Comparison of ENCODE assay signal across 27 cellular contexts in genomic region chr1:40921522-40921921, GRCh38.
"Had no signal": no experiment of that assay in that cellular context is flagged by ENCODE, and none has a peak within 500 bp of the region (broad histone marks: within the 10 kb centered on the region; RNA-seq: fewer than 3 reads in every experiment).

No MANE protein-coding gene starts in this region.

- H3K27ac ChIP-seq: cardiac muscle cell, esophagus muscularis mucosa, foreskin keratinocyte, gastrocnemius medialis, heart right ventricle had no signal

- H3K4me1 ChIP-seq: esophagus muscularis mucosa, foreskin keratinocyte, gastrocnemius medialis had no signal

- H3K36me3 ChIP-seq: cardiac muscle cell, esophagus muscularis mucosa, gastrocnemius medialis, heart right ventricle had no signal

- DNase-seq: activated CD4-positive, alpha-beta memory T cell treated with anti-CD3 and anti-CD28 coated beads for 36 hours; activated CD4-positive, alpha-beta T cell treated with anti-CD3 and anti-CD28 coated beads for 36 hours; activated CD4-positive, alpha-beta T cell treated with anti-CD3 and anti-CD28 coated beads, Interleukin-2, amount 10 ng/mL, durations not matched to agents 24 days and 14 days; activated CD4-positive, CD25-positive, alpha-beta regulatory T cell; activated CD4-positive, CD25-positive, alpha-beta regulatory T cell treated with anti-CD3 and anti-CD28 coated beads, Interleukin-2, amount 50 U/mL, for 72 hours; activated CD8-positive, alpha-beta memory T cell treated with anti-CD3 and anti-CD28 coated beads, Interleukin-2, amount 10 ng/mL, durations not matched to agents 7 days and 5 days; activated CD8-positive, alpha-beta memory T cell treated with anti-CD3 and anti-CD28 coated beads, Interleukin-2, amount 50 U/mL, for 4 hours; activated CD8-positive, alpha-beta T cell treated with anti-CD3 and anti-CD28 coated beads, Interleukin-2, amount 10 ng/mL, durations not matched to agents 7 days and 5 days; activated gamma-delta T cell treated with Interleukin-2 at 50 U/mL for 16 hours; activated naive CD4-positive, alpha-beta T cell treated with anti-CD3 and anti-CD28 coated beads, Interleukin-2, amount 50 U/mL, for 16 hours; activated naive CD4-positive, alpha-beta T cell treated with Interleukin-2 at 50 U/mL for 16 hours; activated T-cell treated with anti-CD3 and anti-CD28 coated beads, Interleukin-2, amount 50 U/mL, for 1 hour; activated T-cell treated with anti-CD3 and anti-CD28 coated beads, Interleukin-2, amount 50 U/mL, for 48 hours; amniotic stem cell; anterior cingulate cortex; cortex of kidney; dermis blood vessel endothelial cell; effector CD4-positive, alpha-beta T cell; effector memory CD8-positive, alpha-beta T cell; erythroblast; foreskin keratinocyte; gastrocnemius medialis; glutamatergic neuron; heart right ventricle; T-helper 2 cell had no signal

- H3K27me3 ChIP-seq: cardiac muscle cell, esophagus muscularis mucosa, foreskin keratinocyte, gastrocnemius medialis, heart right ventricle had no signal

- H3K9me3 ChIP-seq: esophagus muscularis mucosa, gastrocnemius medialis, heart right ventricle had no signal

- H3K4me3 ChIP-seq: cardiac muscle cell, esophagus muscularis mucosa, gastrocnemius medialis, heart right ventricle had no signal

- ATAC-seq: activated CD4-positive, alpha-beta T cell treated with anti-CD3 and anti-CD28 coated beads for 36 hours; activated CD8-positive, alpha-beta memory T cell treated with anti-CD3 and anti-CD28 coated beads, Interleukin-2, amount 10 ng/mL, durations not matched to agents 7 days and 5 days; activated CD8-positive, alpha-beta T cell treated with anti-CD3 and anti-CD28 coated beads, Interleukin-2, amount 10 ng/mL, durations not matched to agents 7 days and 5 days; effector memory CD8-positive, alpha-beta T cell; foreskin keratinocyte; gastrocnemius medialis; heart right ventricle had no signal
